In genomic region chr17:77088455-77089117, GRCh38 we compare ENCODE assay signal across 1 cellular context.
TF ChIP-seq lines count a peak whose summit lies in the region.

No MANE protein-coding gene starts in this region.

TF ChIP-seq in HepG2, 621 proteins besides CTCF, POLR2A, EP300 and RAD21 (continued from another document and continues in another):
- no peak for TF ChIP-seq DDIT3 (CRISPR knock-in tag; IDR thresholded peaks at IDR 0.05)
- peak; percentile 95 for TF ChIP-seq ZNF333 (CRISPR knock-in tag; IDR thresholded peaks at IDR 0.05; ENCODE audit: borderline replicate concordance)
- TF ChIP-seq ZFP36 (IDR thresholded peaks at IDR 0.05; ENCODE audit: borderline replicate concordance, low read depth, low read length, partially characterized antibody) = no peak
- TF ChIP-seq ZNF609 (CRISPR knock-in tag; IDR thresholded peaks at IDR 0.05; ENCODE audit: borderline replicate concordance) = peak; percentile 70; the same call in 1 of the 2 replicates
- TF ChIP-seq SYNCRIP (IDR thresholded peaks at IDR 0.05; ENCODE audit: insufficient read depth, low read depth, low read length) = no peak
- peak; percentile 89 for TF ChIP-seq ZNF317 (CRISPR knock-in tag; IDR thresholded peaks at IDR 0.05)
- TF ChIP-seq ZNF678 (CRISPR knock-in tag; IDR thresholded peaks at IDR 0.05) = peak; percentile 89
- TF ChIP-seq NFYC (CRISPR knock-in tag; IDR thresholded peaks at IDR 0.05) = peak; percentile 59
- no peak for TF ChIP-seq TIGD3 (CRISPR knock-in tag; IDR thresholded peaks at IDR 0.05; ENCODE audit: borderline replicate concordance)
- no peak for TF ChIP-seq MZF1 (CRISPR knock-in tag; IDR thresholded peaks at IDR 0.05; ENCODE audit: borderline replicate concordance)
- TF ChIP-seq ZSCAN21 (CRISPR knock-in tag; IDR thresholded peaks at IDR 0.05; ENCODE audit: borderline replicate concordance) = peak; percentile 96
- TF ChIP-seq ATF3 (CRISPR knock-in tag; IDR thresholded peaks at IDR 0.05) = peak; percentile 90
- TF ChIP-seq RXRB (CRISPR knock-in tag; IDR thresholded peaks at IDR 0.05; ENCODE audit: borderline replicate concordance) = peak; percentile 90
- TF ChIP-seq ELK4 (CRISPR knock-in tag; IDR thresholded peaks at IDR 0.05; ENCODE audit: borderline replicate concordance) = peak; percentile 97; the same call in 1 of the 2 replicates
- peak; percentile 97 for TF ChIP-seq CBFB (CRISPR knock-in tag; IDR thresholded peaks at IDR 0.05)
- peak; percentile 91; the same call in 1 of the 2 replicates for TF ChIP-seq ZNF709 (CRISPR knock-in tag; IDR thresholded peaks at IDR 0.05)
- peak; percentile 100 for TF ChIP-seq DMAP1 (CRISPR knock-in tag; IDR thresholded peaks at IDR 0.05)
- no peak for TF ChIP-seq NFRKB (IDR thresholded peaks at IDR 0.05)
- peak; percentile 88; the same call in 1 of the 2 replicates for TF ChIP-seq ZNF503 (CRISPR knock-in tag; IDR thresholded peaks at IDR 0.05)
- no peak for TF ChIP-seq POLR2AphosphoS2 (IDR thresholded peaks at IDR 0.05; ENCODE audit: low read depth, low read length)
- no peak for TF ChIP-seq ZNF790 (CRISPR knock-in tag; IDR thresholded peaks at IDR 0.05; ENCODE audit: borderline replicate concordance)
- peak; percentile 84 for TF ChIP-seq ASH2L (IDR thresholded peaks at IDR 0.05; ENCODE audit: insufficient read length, low read depth, low read length)
- TF ChIP-seq RFX5 (IDR thresholded peaks at IDR 0.05; ENCODE audit: low read depth, low read length) = peak; percentile 75
- TF ChIP-seq ELF1 (CRISPR knock-in tag; IDR thresholded peaks at IDR 0.05) = peak; percentile 99
- TF ChIP-seq DR1 (CRISPR knock-in tag; IDR thresholded peaks at IDR 0.05) = peak; percentile 84
- peak; percentile 95 for TF ChIP-seq ZNF761 (CRISPR knock-in tag; conservative IDR thresholded peaks at IDR 0.05)
- peak; percentile 27; the same call in 1 of the 2 replicates for TF ChIP-seq BRCA1 (CRISPR knock-in tag; IDR thresholded peaks at IDR 0.05)
- peak; percentile 95 for TF ChIP-seq ZNF839 (CRISPR knock-in tag; IDR thresholded peaks at IDR 0.05; ENCODE audit: borderline replicate concordance)
- peak; percentile 100 for TF ChIP-seq ZNF574 (CRISPR knock-in tag; IDR thresholded peaks at IDR 0.05)
- TF ChIP-seq DBP (CRISPR knock-in tag; IDR thresholded peaks at IDR 0.05; ENCODE audit: not compliant biosample characterization) = peak; percentile 82
- TF ChIP-seq HNRNPL (IDR thresholded peaks at IDR 0.05; ENCODE audit: low read depth, low read length) = 0 out of 2 replicates have a peak, but pooled peaks have one; percentile 50
- TF ChIP-seq NONO (IDR thresholded peaks at IDR 0.05) = no peak
- peak; percentile 97 for TF ChIP-seq NONO (CRISPR knock-in tag; conservative IDR thresholded peaks at IDR 0.05)
- TF ChIP-seq SAFB2 (CRISPR knock-in tag; IDR thresholded peaks at IDR 0.05; ENCODE audit: borderline replicate concordance, low read depth) = peak; percentile 78; the same call in 1 of the 2 replicates
- TF ChIP-seq ADNP (CRISPR knock-in tag; IDR thresholded peaks at IDR 0.05) = no peak
- TF ChIP-seq MTA3 (CRISPR knock-in tag; IDR thresholded peaks at IDR 0.05) = no peak
- TF ChIP-seq MLXIP (CRISPR knock-in tag; IDR thresholded peaks at IDR 0.05; ENCODE audit: borderline replicate concordance) = peak; percentile 40; the same call in 1 of the 2 replicates
- TF ChIP-seq PBX2 (CRISPR knock-in tag; IDR thresholded peaks at IDR 0.05) = no peak
- peak; percentile 81; the same call in 1 of the 2 replicates for TF ChIP-seq CAMTA2 (CRISPR knock-in tag; IDR thresholded peaks at IDR 0.05; ENCODE audit: borderline replicate concordance)
- no peak for TF ChIP-seq HOXA9 (CRISPR knock-in tag; IDR thresholded peaks at IDR 0.05; ENCODE audit: borderline replicate concordance)
- no peak; the same call in 1 of the 2 replicates for TF ChIP-seq WIZ (CRISPR knock-in tag; IDR thresholded peaks at IDR 0.05)
- peak; percentile 76; the same call in 1 of the 2 replicates for TF ChIP-seq ZNF136 (CRISPR knock-in tag; IDR thresholded peaks at IDR 0.05; ENCODE audit: low read depth)
- TF ChIP-seq MXD4 (CRISPR knock-in tag; IDR thresholded peaks at IDR 0.05) = peak; percentile 100
- TF ChIP-seq PCBP1 (IDR thresholded peaks at IDR 0.05; ENCODE audit: borderline replicate concordance, low read depth, low read length) = peak; percentile 66; the same call in 1 of the 2 replicates
- peak; percentile 97 for TF ChIP-seq RNF2 (conservative IDR thresholded peaks at IDR 0.05; ENCODE audit: low read depth)
- peak; percentile 98 for TF ChIP-seq ZNF772 (CRISPR knock-in tag; IDR thresholded peaks at IDR 0.05)
